Comparison of ENCODE assay signal across 8 cellular contexts in the genomic region with DNA sequence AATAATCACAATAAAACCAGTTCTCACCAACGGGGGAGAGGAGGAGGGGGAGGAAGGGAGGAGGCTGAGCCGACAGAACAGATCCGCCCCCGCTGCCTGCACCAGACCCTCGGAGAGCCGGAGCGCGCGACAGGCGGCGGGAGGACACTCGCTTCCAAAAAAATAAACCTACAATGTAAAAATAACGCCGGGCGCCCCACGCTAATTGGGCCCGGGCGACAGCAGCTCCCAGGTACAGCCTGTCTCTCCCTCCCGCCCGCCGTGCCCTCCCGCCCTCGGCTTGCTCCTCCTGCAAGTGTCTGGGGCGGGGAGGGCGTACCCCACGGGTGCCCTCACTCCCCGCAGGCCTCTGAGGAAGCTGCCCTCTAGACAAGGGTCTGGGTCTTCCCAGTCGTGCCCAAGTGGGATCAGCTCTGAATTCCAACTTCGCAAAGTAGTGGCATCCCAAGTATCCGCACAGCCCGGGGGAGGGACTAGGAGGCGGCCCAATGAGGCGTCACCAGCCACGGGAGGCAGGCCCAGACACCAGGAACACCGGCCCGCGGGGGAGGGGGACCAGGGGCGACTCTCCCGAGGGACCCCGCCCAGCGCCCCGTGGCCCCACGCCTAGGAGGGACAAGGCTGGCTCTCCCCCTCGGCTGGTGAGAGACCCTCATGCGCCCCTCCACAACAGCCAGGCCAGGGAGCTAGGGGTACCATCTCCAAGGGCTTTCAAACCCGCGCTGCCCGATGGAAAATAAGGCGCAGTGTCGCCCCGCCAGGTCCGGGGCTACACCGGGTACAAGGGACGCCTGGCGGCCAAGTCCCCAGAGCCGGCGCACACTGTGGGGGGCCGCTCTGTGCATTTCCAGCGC. TPM values are rescaled to one million over a fixed set of nuclear protein-coding genes. Genes with fewer than 3 reads are reported as not detected.
DNase-seq lines count a peak whose midpoint lies in the region; ATAC-seq and TF ChIP-seq lines count a peak whose summit lies in the region.

No MANE protein-coding gene starts in this region.

- H3K18ac ChIP-seq in IMR-90 (ENCODE audit: low read depth, low read length) (peak overlapping the region; percentile 53), neuronal stem cell (ENCODE audit: low read length) (peak overlapping the region; percentile 97)

- CTCF ChIA-PET in IMR-90 (lab: Yijun Ruan, JAX): no interaction called here
- CTCF ChIA-PET in activated naive CD4-positive, alpha-beta T cell treated with anti-CD3 and anti-CD28 coated beads, Interleukin-2, amount 10 ng/mL, durations not matched to agents 7 days and 5 days (lab: Charles Lee): interaction anchor here (1.2 kb wide), 1 partner anchor 11 kb away, joined by 3 read pairs; no protein-coding TSS in a partner anchor

- peak overlapping the region; percentile 87 for H3K27ac Mint-ChIP-seq in activated naive CD4-positive, alpha-beta T cell treated with anti-CD3 and anti-CD28 coated beads, Interleukin-2, amount 10 ng/mL, durations not matched to agents 7 days and 5 days

- TF ChIP-seq CTCF in IMR-90 (conservative IDR thresholded peaks at IDR 0.05; ENCODE audit: low read depth, low read length) (0 out of 2 replicates have a peak, but pooled peaks have one; percentile 1), gastroesophageal sphincter (IDR thresholded peaks at IDR 0.05) (peak in 1 of 4 experiments; percentile 27), testis (IDR thresholded peaks at IDR 0.05) (peak in 1 of 3 experiments; percentile 20)

- no peaks in the 10 kb centered on the region for H3K36me3 ChIP-seq in IMR-90 (ENCODE audit: control insufficient read depth, insufficient read depth, low read length)
- H3K36me3 ChIP-seq in SJCRH30: peaks cover 3% of the 10 kb centered on the region
- no peaks in the 10 kb centered on the region for H3K36me3 ChIP-seq in gastroesophageal sphincter
- no peaks in the 10 kb centered on the region for H3K36me3 ChIP-seq in neuronal stem cell (replicated peaks in 1 of 2; ENCODE audit: control insufficient read depth in 2 of 2, insufficient read depth in 2 of 2, low read length in 2 of 2)
- no peaks in the 10 kb centered on the region for H3K36me3 ChIP-seq in testis (ENCODE audit: low read depth, missing control alignments)

- H3K4me2 ChIP-seq in IMR-90 (ENCODE audit: low read depth, low read length) (peak overlapping the region; percentile 97), neuronal stem cell (ENCODE audit: insufficient read depth, low read length, poor library complexity, severe bottlenecking) (peak overlapping the region; percentile 82)

- DNase-seq in DMS53 (lab: John Stamatoyannopoulos, UW) (peak; percentile 86), IMR-90 (peak; percentile 66), SJCRH30 (peak; percentile 84 to 87), neuronal stem cell (ENCODE audit: low spot score) (peak; percentile 78), testis (peak; percentile 94)
- peak; percentile 83 for DNase-seq in activated naive CD4-positive, alpha-beta T cell treated with anti-CD3 and anti-CD28 coated beads, Interleukin-2, amount 10 ng/mL, durations not matched to agents 7 days and 5 days

- peak overlapping the region; percentile 78 for H3K4me3 ChIP-seq in IMR-90 (ENCODE audit: insufficient read depth, low read depth, low read length)
- peak overlapping the region; percentile 84 for H3K4me3 ChIP-seq in SJCRH30
- H3K4me3 ChIP-seq in gastroesophageal sphincter: peak overlapping the region; percentile 73 to 99
- H3K4me3 ChIP-seq in neuronal stem cell (ENCODE audit: low read length in 2 of 2): peak overlapping the region; percentile 92
- H3K4me3 ChIP-seq in testis: peak overlapping the region; percentile 90 to 99

- no peak overlapping the region for H2BK20ac ChIP-seq in IMR-90 (ENCODE audit: low read depth, low read length)

- BruUV-seq in IMR-90 (replicated peaks; lab: Mats Ljungman, UMichigan): no TSS peak

- H3K9me3 ChIP-seq in IMR-90 (ENCODE audit: control insufficient read depth, insufficient read depth, low read length) (no peaks in the 10 kb centered on the region), SJCRH30 (replicated peaks) (no peaks in the 10 kb centered on the region), gastroesophageal sphincter (no peaks in the 10 kb centered on the region), neuronal stem cell (replicated peaks in 1 of 2; ENCODE audit: control insufficient read depth in 2 of 2, insufficient read depth in 1 of 2, low read depth in 1 of 2, low read length in 2 of 2) (no peaks in the 10 kb centered on the region), testis (no peaks in the 10 kb centered on the region)

- H2BK15ac ChIP-seq in IMR-90 (ENCODE audit: low read depth, low read length) (no peak overlapping the region; the same call in 2 of the 3 replicates), neuronal stem cell (ENCODE audit: low read length) (peak overlapping the region; percentile 91)

- H4K5ac ChIP-seq in IMR-90 (ENCODE audit: low read depth, low read length): no peak overlapping the region; the same call in 1 of the 2 replicates

- intact Hi-C loops in IMR-90 (cut with micrococcal nuclease) (loop anchor here (2.0 to 5.0 kb wide), 6 partner anchors 48 to 181 kb away; no protein-coding TSS in a partner anchor), testis (cut with DNase I; ENCODE audit: low total_unique reads) (loop anchor here (5.0 to 10.0 kb wide), 4 partner anchors 49 to 201 kb away; no protein-coding TSS in a partner anchor)

- H3K4ac ChIP-seq in IMR-90 (ENCODE audit: low read depth, low read length) (peak overlapping the region; percentile 95), neuronal stem cell (ENCODE audit: low read length) (peak overlapping the region; percentile 54)

- WGBS in IMR-90 (ENCODE audit: extremely low coverage in 2 of 2, insufficient read length in 1 of 2), 2 experiments: 0% methylated on average over 19 of the region's 59 CpGs; no CpG with 5 or more reads in 1 of the 2 experiments
- WGBS in gastroesophageal sphincter (ENCODE audit: low coverage in 1 of 2), 2 donors: 0% methylated on average over 6 of the region's 59 CpGs; no CpG with 5 or more reads in 1 of the 2 donors
- whole genome bisulfite sequencing in neuronal stem cell (ENCODE audit: extremely low coverage in 2 of 2, insufficient read length in 2 of 2, insufficient replicate concordance in 1 of 2), 2 donors: no CpG with 5 or more reads among the region's 59 CpGs
- 1% methylated on average over 23 to 52 of the region's 59 CpGs for WGBS in testis, 2 donors

- H2BK120ac ChIP-seq in IMR-90 (ENCODE audit: low read depth, low read length) (peak overlapping the region; percentile 45; the same call in 1 of the 2 replicates), neuronal stem cell (ENCODE audit: low read depth, low read length) (peak overlapping the region; percentile 50)

- H2AK9ac ChIP-seq in IMR-90 (replicated peaks; ENCODE audit: low read depth, low read length, poor library complexity): peak overlapping the region; percentile 99

- H4K91ac ChIP-seq in IMR-90 (ENCODE audit: insufficient read depth, low read depth, low read length): peak overlapping the region; percentile 52; the same call in 1 of the 2 replicates
- H4K91ac ChIP-seq in neuronal stem cell (ENCODE audit: low read depth, low read length, poor library complexity): no peak overlapping the region

- H4K8ac ChIP-seq in IMR-90 (ENCODE audit: low read depth in 2 of 2, low read length in 2 of 2): peak overlapping the region in 1 of 2 experiments; percentile 69; a peak in 1 of 4 replicates
- H4K8ac ChIP-seq in neuronal stem cell (ENCODE audit: low read depth, low read length): no peak overlapping the region

- in situ Hi-C loops in IMR-90 (cut with MboI; ENCODE audit: low sequenced_read_pairs): loop anchor here (5.0 to 10.0 kb wide), 2 partner anchors 182 to 201 kb away; no protein-coding TSS in a partner anchor

- TF ChIP-seq EP300 in gastroesophageal sphincter (IDR thresholded peaks at IDR 0.05): no peak

- peak overlapping the region; percentile 92 for H2AFZ ChIP-seq in IMR-90 (replicated peaks; ENCODE audit: low read length, poor library complexity)
- peak overlapping the region; percentile 89 for H2AFZ ChIP-seq in neuronal stem cell (ENCODE audit: low read length)

- dilution Hi-C loops in IMR-90 (cut with HindIII; ENCODE audit: low sequenced_read_pairs, unreplicated experiment): no loop called here

- H3K27me3 ChIP-seq in IMR-90 (ENCODE audit: control insufficient read depth, insufficient read depth, low read length) (no peaks in the 10 kb centered on the region), SJCRH30 (no peaks in the 10 kb centered on the region), gastroesophageal sphincter (no peaks in the 10 kb centered on the region), neuronal stem cell (ENCODE audit: control insufficient read depth in 3 of 3, insufficient read depth in 3 of 3, low read depth in 1 of 3, low read length in 3 of 3) (peaks cover 0 to 11% (median 0%) of the 10 kb centered on the region in 3 experiments), testis (no peaks in the 10 kb centered on the region)

- H3K9me3 Mint-ChIP-seq in activated naive CD4-positive, alpha-beta T cell treated with anti-CD3 and anti-CD28 coated beads, Interleukin-2, amount 10 ng/mL, durations not matched to agents 7 days and 5 days: no peaks in the 10 kb centered on the region

- H3K27ac ChIP-seq in IMR-90 (ENCODE audit: insufficient read depth, low read length) (peak overlapping the region; percentile 93), SJCRH30 (peak overlapping the region; percentile 75), gastroesophageal sphincter (peak overlapping the region; percentile 81 to 100 (median 99)), neuronal stem cell (replicated peaks; ENCODE audit: low read length) (peak overlapping the region; percentile 80), testis (peak overlapping the region; percentile 96 to 97)

- H2BK12ac ChIP-seq in neuronal stem cell (ENCODE audit: low read length): peak overlapping the region; percentile 17

- peak overlapping the region; percentile 76; the same call in 1 of the 2 replicates for H3K23ac ChIP-seq in IMR-90 (ENCODE audit: low read depth, low read length)
- peak overlapping the region; percentile 89 for H3K23ac ChIP-seq in neuronal stem cell (ENCODE audit: low read depth, low read length, poor library complexity)

- H3K14ac ChIP-seq in IMR-90 (replicated peaks; ENCODE audit: low read depth, low read length): peak overlapping the region; percentile 90
- H3K14ac ChIP-seq in neuronal stem cell (ENCODE audit: low read length): peak overlapping the region; percentile 86

- peak overlapping the region; percentile 95 for H3K9ac ChIP-seq in IMR-90 (ENCODE audit: low read depth, low read length)
- H3K9ac ChIP-seq in neuronal stem cell (ENCODE audit: low read depth, low read length, poor library complexity): peak overlapping the region; percentile 93

- TF ChIP-seq POLR2A in IMR-90 (IDR thresholded peaks at IDR 0.05; ENCODE audit: low read depth, low read length) (no peak; the same call in none of the 2 replicates), gastroesophageal sphincter (IDR thresholded peaks at IDR 0.05) (peak; percentile 44 to 46), testis (IDR thresholded peaks at IDR 0.05) (no peak)

- peaks cover 54% of the 10 kb centered on the region for H4K20me1 ChIP-seq in IMR-90 (ENCODE audit: insufficient read depth, low read length)

- TF ChIP-seq RAD21 in IMR-90 (IDR thresholded peaks at IDR 0.05; ENCODE audit: low read length): 0 out of 2 replicates have a peak, but pooled peaks have one; percentile 5

- H3K4me1 Mint-ChIP-seq in activated naive CD4-positive, alpha-beta T cell treated with anti-CD3 and anti-CD28 coated beads, Interleukin-2, amount 10 ng/mL, durations not matched to agents 7 days and 5 days: peaks cover 30% of the 10 kb centered on the region

- peaks cover 23% of the 10 kb centered on the region for H3K4me1 ChIP-seq in IMR-90 (ENCODE audit: control insufficient read depth, insufficient read depth, low read length)
- H3K4me1 ChIP-seq in SJCRH30: peaks cover 12% of the 10 kb centered on the region
- peaks cover 0 to 74% (median 48%) of the 10 kb centered on the region in 3 donors for H3K4me1 ChIP-seq in gastroesophageal sphincter
- peaks cover 30 to 33% of the 10 kb centered on the region in 2 donors for H3K4me1 ChIP-seq in neuronal stem cell (ENCODE audit: control insufficient read depth in 2 of 2, insufficient read depth in 1 of 2, low read depth in 1 of 2, low read length in 2 of 2)
- H3K4me1 ChIP-seq in testis: peaks cover 58% of the 10 kb centered on the region

- no peaks in the 10 kb centered on the region for H3K36me3 Mint-ChIP-seq in activated naive CD4-positive, alpha-beta T cell treated with anti-CD3 and anti-CD28 coated beads, Interleukin-2, amount 10 ng/mL, durations not matched to agents 7 days and 5 days

- peak; percentile 43 for ATAC-seq in GM21528 (IDR thresholded peaks at IDR 0.05; ENCODE audit: low FRiP score, unreplicated experiment)
- peak; percentile 68 for ATAC-seq in IMR-90 (ENCODE audit: low read depth)
- ATAC-seq in gastroesophageal sphincter: peak; percentile 65

- peak overlapping the region; percentile 39; the same call in 1 of the 2 replicates for H3K56ac ChIP-seq in IMR-90 (ENCODE audit: extremely low read depth, insufficient read depth, low read length)

- H2AK5ac ChIP-seq in IMR-90 (ENCODE audit: low read depth, low read length): peak overlapping the region; percentile 86
- peak overlapping the region; percentile 93 for H2AK5ac ChIP-seq in neuronal stem cell (ENCODE audit: low read depth, low read length)

- H3K4me3 Mint-ChIP-seq in activated naive CD4-positive, alpha-beta T cell treated with anti-CD3 and anti-CD28 coated beads, Interleukin-2, amount 10 ng/mL, durations not matched to agents 7 days and 5 days: peak overlapping the region; percentile 89

- H3K27me3 Mint-ChIP-seq in activated naive CD4-positive, alpha-beta T cell treated with anti-CD3 and anti-CD28 coated beads, Interleukin-2, amount 10 ng/mL, durations not matched to agents 7 days and 5 days: peaks cover 15% of the 10 kb centered on the region

- H3K9me1 ChIP-seq in IMR-90 (ENCODE audit: insufficient read depth, low read length): peaks cover 7% of the 10 kb centered on the region; the same call in 1 of the 2 replicates

- H2BK5ac ChIP-seq in IMR-90 (ENCODE audit: low read depth, low read length, poor library complexity, severe bottlenecking) (peak overlapping the region; percentile 87), neuronal stem cell (ENCODE audit: low read length) (peak overlapping the region; percentile 93)

- POLR2A ChIA-PET in IMR-90 (lab: Charles Lee; ENCODE audit: unreplicated experiment): no interaction called here

- peaks cover 11 to 44% of the 10 kb centered on the region in 2 experiments for H3K79me1 ChIP-seq in IMR-90 (ENCODE audit: low read depth in 1 of 2, low read length in 2 of 2)
- H3K79me1 ChIP-seq in neuronal stem cell (ENCODE audit: low read depth, low read length): peaks cover 11% of the 10 kb centered on the region

RNA-seq across cellular contexts. Expression of a gene that starts 1.0 kb away (rescaled TPM):
- total RNA-seq in IMR-90 (2012; rRNA removed) (12.9 and 15.3 TPM in 2 replicates), gastroesophageal sphincter (100 to 1,000 TPM in 2 of 4 donors, 10 to 100 TPM in 2; 67.2 to 148 (median 105) TPM), testis (100 to 1,000 TPM; 212 TPM)
- polyA plus RNA-seq in IMR-90 (2012; rRNA removed) (40.8 and 50.2 TPM in 2 replicates), testis (ENCODE audit: insufficient read depth, low read depth, low replicate concordance) (62.6 TPM)
- polyA plus RNA-seq in IMR-90 (2012; cell fraction: cytosol; rRNA removed): 55.0 and 56.1 TPM in 2 replicates
- polyA plus RNA-seq in IMR-90 (2012; cell fraction: nucleus; rRNA removed; ENCODE audit: low replicate concordance): 151 and 276 TPM in 2 replicates
- total RNA-seq in SJCRH30 (2014; rRNA removed; shearing (Covaris generic)): 48.5 and 52.2 TPM in 2 replicates
- 80.7 TPM for polyA plus RNA-seq in neuronal stem cell (2013, experiment 1 of 2)
- polyA plus RNA-seq in neuronal stem cell (2013, experiment 2 of 2): 80.2 TPM

Comparison
In these comparisons a context has a peak if more than half of its experiments do, and no peak if none do; other contexts are left out.
1. Peak in every context shown above with its lines: DNase-seq, ATAC-seq, H3K4me3 ChIP-seq and H3K27ac ChIP-seq.
2. POLR2A ChIP-seq: peak in gastroesophageal sphincter (2 of 2); none in IMR-90 (single experiment) and testis (single experiment).